In genomic region chr3:111989061-111989678, GRCh38 we compare ENCODE assay signal across 1 cellular context.
TF ChIP-seq lines count a peak whose summit lies in the region.

No MANE protein-coding gene starts in this region.

TF ChIP-seq in GM12878, 131 proteins besides CTCF, POLR2A, EP300 and RAD21:
- TF ChIP-seq HSF1 (IDR thresholded peaks at IDR 0.05; ENCODE audit: low read depth, low read length) = no peak
- no peak for TF ChIP-seq RFX5 (IDR thresholded peaks at IDR 0.05; ENCODE audit: low read depth, low read length)
- TF ChIP-seq MTA2 (IDR thresholded peaks at IDR 0.05; ENCODE audit: low read depth) = no peak
- peak; percentile 36; the same call in 1 of the 2 replicates for TF ChIP-seq TCF12 (IDR thresholded peaks at IDR 0.05; ENCODE audit: low read depth, low read length)
- no peak for TF ChIP-seq RAD51 (IDR thresholded peaks at IDR 0.05)
- TF ChIP-seq SMC3 (IDR thresholded peaks at IDR 0.05; ENCODE audit: borderline replicate concordance, low read length) = peak; percentile 63; the same call in 1 of the 2 replicates
- no peak for TF ChIP-seq MXI1 (IDR thresholded peaks at IDR 0.05; ENCODE audit: low read depth, low read length)
- 0 out of 2 replicates have a peak, but pooled peaks have one; percentile 46 for TF ChIP-seq YY1 (IDR thresholded peaks at IDR 0.05; ENCODE audit: low read depth, low read length)
- TF ChIP-seq YBX1 (IDR thresholded peaks at IDR 0.05) = no peak
